In genomic region chrX:132023117-132023895, GRCh38 we compare ENCODE assay signal across 1 cellular context.
TF ChIP-seq lines count a peak whose summit lies in the region.

Gene STK26, plus strand, starts transcription at chrX:132023302. Its CDS starts 316 bp downstream, at chrX:132023618.

TF ChIP-seq in K562, 482 proteins besides CTCF, POLR2A, EP300 and RAD21 (continued from another document and continues in another):
- no peak for TF ChIP-seq ZNF518B (CRISPR knock-in tag; IDR thresholded peaks at IDR 0.05)
- TF ChIP-seq ZNF277 (CRISPR knock-in tag; IDR thresholded peaks at IDR 0.05; ENCODE audit: borderline replicate concordance), result no peak
- TF ChIP-seq ESRRB (CRISPR knock-in tag; IDR thresholded peaks at IDR 0.05; ENCODE audit: borderline replicate concordance), result no peak
- TF ChIP-seq ZKSCAN3 (CRISPR knock-in tag; IDR thresholded peaks at IDR 0.05), result no peak
- TF ChIP-seq MEF2D (tag; conservative IDR thresholded peaks at IDR 0.05; ENCODE audit: low read depth), result no peak
- no peak for TF ChIP-seq GATAD2A (IDR thresholded peaks at IDR 0.05)
- no peak for TF ChIP-seq MCM5 (IDR thresholded peaks at IDR 0.05; ENCODE audit: low read depth)
- no peak for TF ChIP-seq SREBF1 (IDR thresholded peaks at IDR 0.05; ENCODE audit: borderline replicate concordance, low read depth, low read length)
- TF ChIP-seq REST (CRISPR knock-in tag; IDR thresholded peaks at IDR 0.05; ENCODE audit: low read depth), result no peak
- TF ChIP-seq SMARCA5 (IDR thresholded peaks at IDR 0.05), result no peak
- TF ChIP-seq HNRNPL (IDR thresholded peaks at IDR 0.05; ENCODE audit: low read depth, low read length), result peak; percentile 49; the same call in 1 of the 2 replicates
- TF ChIP-seq SMARCA4 (IDR thresholded peaks at IDR 0.05), result no peak
- TF ChIP-seq KLF16 (IDR thresholded peaks at IDR 0.05), result no peak
- no peak for TF ChIP-seq E4F1 (CRISPR knock-in tag; IDR thresholded peaks at IDR 0.05; ENCODE audit: borderline replicate concordance)
- TF ChIP-seq SMARCC2 (IDR thresholded peaks at IDR 0.05; ENCODE audit: low read depth), result no peak
- TF ChIP-seq ZBTB49 (CRISPR knock-in tag; IDR thresholded peaks at IDR 0.05; ENCODE audit: borderline replicate concordance), result no peak
- TF ChIP-seq TARDBP (IDR thresholded peaks at IDR 0.05), result no peak
- TF ChIP-seq NKRF (IDR thresholded peaks at IDR 0.05; ENCODE audit: borderline replicate concordance), result no peak
- TF ChIP-seq ZNF217 (CRISPR knock-in tag; IDR thresholded peaks at IDR 0.05), result no peak
- TF ChIP-seq SREBF2 (CRISPR knock-in tag; IDR thresholded peaks at IDR 0.05), result no peak
- TF ChIP-seq MXD1 (CRISPR knock-in tag; IDR thresholded peaks at IDR 0.05; ENCODE audit: borderline replicate concordance, poor library complexity, severe bottlenecking), result no peak
- TF ChIP-seq PHF20 (IDR thresholded peaks at IDR 0.05; ENCODE audit: partially characterized antibody), result peak; percentile 25
- TF ChIP-seq ZBTB5 (IDR thresholded peaks at IDR 0.05), result no peak
- TF ChIP-seq TOE1 (IDR thresholded peaks at IDR 0.05; ENCODE audit: borderline replicate concordance), result peak; percentile 25; the same call in 1 of the 2 replicates
- no peak for TF ChIP-seq TOE1 (CRISPR knock-in tag; IDR thresholded peaks at IDR 0.05; ENCODE audit: borderline replicate concordance, low read depth)
- no peak; the same call in 1 of the 2 replicates for TF ChIP-seq GMEB1 (CRISPR knock-in tag; IDR thresholded peaks at IDR 0.05)
- no peak for TF ChIP-seq ATF2 (CRISPR knock-in tag; IDR thresholded peaks at IDR 0.05)
- no peak for TF ChIP-seq MIER1 (IDR thresholded peaks at IDR 0.05; ENCODE audit: low read depth)
- no peak for TF ChIP-seq ZNF224 (CRISPR knock-in tag; IDR thresholded peaks at IDR 0.05)
- no peak for TF ChIP-seq ZNF395 (CRISPR knock-in tag; IDR thresholded peaks at IDR 0.05)
- no peak for TF ChIP-seq TCFL5 (CRISPR knock-in tag; conservative IDR thresholded peaks at IDR 0.05)
